ENCODE assay signal across 8 cellular contexts in the genomic region with DNA sequence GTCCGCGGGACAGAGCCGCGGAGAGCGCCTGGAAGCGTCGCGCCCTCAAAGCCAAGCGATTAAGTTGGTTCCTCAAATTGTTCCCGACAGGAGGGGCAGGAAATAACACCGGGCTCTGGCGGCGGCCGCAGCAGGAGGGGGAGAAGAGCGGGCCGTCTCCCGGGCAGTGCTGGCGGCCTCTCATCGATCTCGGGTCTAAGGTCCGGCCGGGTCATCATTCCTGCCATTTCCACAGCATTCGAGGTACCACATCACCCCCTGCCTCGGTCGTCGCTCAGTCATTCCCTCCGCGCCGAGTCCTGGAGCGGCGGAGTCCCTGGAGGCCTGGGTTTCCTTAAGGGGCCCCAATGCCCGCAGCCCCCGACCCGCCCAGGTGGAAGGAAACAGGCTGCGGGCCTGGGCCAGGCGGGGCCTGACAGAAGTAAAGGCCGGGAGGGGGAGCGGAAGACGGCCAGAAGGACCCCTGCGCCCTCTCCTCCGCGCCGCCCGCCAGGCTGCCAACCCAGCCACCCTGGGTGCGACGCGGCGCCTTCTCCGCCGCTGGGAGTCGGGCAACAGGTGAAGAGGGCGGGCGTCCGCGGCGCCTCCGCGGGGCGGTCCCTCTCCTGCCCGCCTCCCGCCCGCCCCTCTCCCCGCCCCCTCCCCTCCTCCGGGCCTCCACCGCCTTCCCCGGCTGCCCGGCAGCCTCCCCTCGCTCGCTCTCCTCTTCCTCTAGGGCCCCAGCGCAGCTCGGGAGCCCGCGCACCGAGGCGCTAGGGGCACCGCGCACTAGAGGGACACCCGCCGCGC. TPM values are rescaled to one million over a fixed set of nuclear protein-coding genes. Genes with fewer than 3 reads are reported as not detected.
DNase-seq lines count a peak whose midpoint lies in the region.

A gene with protein sequence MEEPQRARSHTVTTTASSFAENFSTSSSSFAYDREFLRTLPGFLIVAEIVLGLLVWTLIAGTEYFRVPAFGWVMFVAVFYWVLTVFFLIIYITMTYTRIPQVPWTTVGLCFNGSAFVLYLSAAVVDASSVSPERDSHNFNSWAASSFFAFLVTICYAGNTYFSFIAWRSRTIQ (plus strand): TSS at position 654 of the 789 bp plus-strand sequence. CDS start 293 bp downstream, outside the sequence.

- H3K9ac ChIP-seq in mesenchymal stem cell (ENCODE audit: low read length), result peak within 1 kb of the TSS; percentile 74

- H3K9me3 ChIP-seq in mesenchymal stem cell (ENCODE audit: control insufficient read depth, low read length), result peaks cover 6% of the 10 kb centered on the region

- WGBS in mesenchymal stem cell, result under 1% methylated on average over 46 of the region's 80 CpGs

- H3K18ac ChIP-seq in mesenchymal stem cell (ENCODE audit: low read depth in 1 of 2, low read length in 2 of 2), result no peak within 1 kb of the TSS

- H4K91ac ChIP-seq in mesenchymal stem cell (ENCODE audit: low read length), result no peak within 1 kb of the TSS

- peak within 1 kb of the TSS; percentile 95 for H2BK15ac ChIP-seq in mesenchymal stem cell (ENCODE audit: low read depth, poor library complexity, severe bottlenecking)

- H3K36me3 ChIP-seq in H7 (replicated peaks; ENCODE audit: control insufficient read depth, insufficient read depth, low read length) (no peaks in the 10 kb centered on the region), mesenchymal stem cell (ENCODE audit: control insufficient read depth in 1 of 2, insufficient read depth in 2 of 2, low read depth in 1 of 2, low read length in 2 of 2) (no peaks in the 10 kb centered on the region)

- peaks cover 19% of the 10 kb centered on the region for H3K4me1 Mint-ChIP-seq in activated CD4-positive, alpha-beta T cell treated with anti-CD3 and anti-CD28 coated beads, Interleukin-2, amount 10 ng/mL, durations not matched to agents 24 days and 14 days

- no peak within 1 kb of the TSS for H2BK12ac ChIP-seq in mesenchymal stem cell (ENCODE audit: low read length in 2 of 2)

- H3K14ac ChIP-seq in mesenchymal stem cell (ENCODE audit: low read length in 2 of 2), result no peak within 1 kb of the TSS

- DNase-seq in D341Med (ENCODE audit: low spot score) (peak; percentile 94), H7 (peak; percentile 96), NCI-H2107 treated with DMSO at 0.1 percent for 48 hours (lab: John Stamatoyannopoulos, UW; ENCODE audit: unreplicated experiment) (peak; percentile 11), dermis blood vessel endothelial cell (peak; percentile 66), mesenchymal stem cell (peak; percentile 14), superior temporal gyrus (ENCODE audit: extremely low spot score) (no peak)
- peak; percentile 90 for DNase-seq in activated CD4-positive, alpha-beta T cell treated with anti-CD3 and anti-CD28 coated beads, Interleukin-2, amount 10 ng/mL, durations not matched to agents 24 days and 14 days
- DNase-seq in stimulated activated CD8-positive, alpha-beta memory T cell treated with anti-CD3 and anti-CD28 coated beads, Interleukin-15, amount 100 ng/mL, for 48 hours (ENCODE audit: low read depth in 2 of 2), result peak; percentile 28 to 34

- peak within 1 kb of the TSS in 1 of 2 experiments; percentile 46 for H3K4ac ChIP-seq in mesenchymal stem cell (ENCODE audit: low read depth in 1 of 2, low read length in 2 of 2)

- H3K9me3 Mint-ChIP-seq in activated CD4-positive, alpha-beta T cell treated with anti-CD3 and anti-CD28 coated beads, Interleukin-2, amount 10 ng/mL, durations not matched to agents 24 days and 14 days, result peaks cover 9% of the 10 kb centered on the region

- H3K27me3 ChIP-seq in H7 (ENCODE audit: control insufficient read depth, insufficient read depth, low read length) (peaks cover 35% of the 10 kb centered on the region), mesenchymal stem cell (ENCODE audit: control insufficient read depth in 1 of 2, insufficient read depth in 1 of 2, low read length in 2 of 2) (peaks cover 0 to 44% of the 10 kb centered on the region in 2 experiments)

- peak within 1 kb of the TSS; percentile 8 for H3K27ac ChIP-seq in mesenchymal stem cell (ENCODE audit: low read length, poor library complexity, severe bottlenecking)

- no peak within 1 kb of the TSS for H2BK5ac ChIP-seq in mesenchymal stem cell (ENCODE audit: low read depth, low read length, poor library complexity, severe bottlenecking)

- no peak within 1 kb of the TSS for H3K23ac ChIP-seq in mesenchymal stem cell (ENCODE audit: low read length in 2 of 2)

- peak within 1 kb of the TSS; percentile 86 for H3K4me3 Mint-ChIP-seq in activated CD4-positive, alpha-beta T cell treated with anti-CD3 and anti-CD28 coated beads, Interleukin-2, amount 10 ng/mL, durations not matched to agents 24 days and 14 days

- peaks cover 22% of the 10 kb centered on the region for H3K79me1 ChIP-seq in mesenchymal stem cell (replicated peaks; ENCODE audit: low read length, poor library complexity, severe bottlenecking)

- peaks cover 9% of the 10 kb centered on the region for H3K4me1 ChIP-seq in mesenchymal stem cell (ENCODE audit: control insufficient read depth, insufficient read depth, low read depth, low read length)

- peaks cover 32% of the 10 kb centered on the region for H3K27me3 Mint-ChIP-seq in activated CD4-positive, alpha-beta T cell treated with anti-CD3 and anti-CD28 coated beads, Interleukin-2, amount 10 ng/mL, durations not matched to agents 24 days and 14 days

- H3K4me2 ChIP-seq in mesenchymal stem cell (ENCODE audit: low read length, poor library complexity, severe bottlenecking), result peak within 1 kb of the TSS; percentile 99

- intact Hi-C loops in activated CD4-positive, alpha-beta T cell treated with anti-CD3 and anti-CD28 coated beads, Interleukin-2, amount 10 ng/mL, durations not matched to agents 24 days and 14 days (cut with micrococcal nuclease), result loop anchor here (5.0 to 10.0 kb wide), 3 partner anchors 59 to 133 kb away; a partner anchor contains a TSS

- H3K27ac Mint-ChIP-seq in activated CD4-positive, alpha-beta T cell treated with anti-CD3 and anti-CD28 coated beads, Interleukin-2, amount 10 ng/mL, durations not matched to agents 24 days and 14 days, result peak within 1 kb of the TSS; percentile 75

- no peak within 1 kb of the TSS for H2BK120ac ChIP-seq in mesenchymal stem cell (ENCODE audit: low read depth, low read length)

- peaks cover 9% of the 10 kb centered on the region for H3K36me3 Mint-ChIP-seq in activated CD4-positive, alpha-beta T cell treated with anti-CD3 and anti-CD28 coated beads, Interleukin-2, amount 10 ng/mL, durations not matched to agents 24 days and 14 days (ENCODE audit: low read depth)

- peak within 1 kb of the TSS; percentile 39 for H4K8ac ChIP-seq in mesenchymal stem cell (ENCODE audit: low read length)

- peak within 1 kb of the TSS; percentile 53 for H2AFZ ChIP-seq in mesenchymal stem cell (ENCODE audit: low read depth, low read length)

- no peak within 1 kb of the TSS for H2AK5ac ChIP-seq in mesenchymal stem cell (ENCODE audit: low read length, severe bottlenecking)

- H3K4me3 ChIP-seq in H7 (ENCODE audit: insufficient read depth, low read depth, low read length), result peak within 1 kb of the TSS; percentile 76
- H3K4me3 ChIP-seq in mesenchymal stem cell (ENCODE audit: insufficient read depth in 1 of 2, low read depth in 1 of 2, low read length in 2 of 2), result peak within 1 kb of the TSS; percentile 82 to 83

RNA-seq across cellular contexts. Expression of the gene that starts here (rescaled TPM):
- 1.7 and 4.2 TPM in 2 replicates for total RNA-seq in H7 (2014; rRNA removed; shearing (Covaris generic))
- 4.8 and 5.5 TPM in 2 replicates for total RNA-seq in activated CD4-positive, alpha-beta T cell treated with anti-CD3 and anti-CD28 coated beads, Interleukin-2, amount 10 ng/mL, durations not matched to agents 24 days and 14 days
- 4.3 and 5.0 TPM in 2 replicates for total RNA-seq in dermis blood vessel endothelial cell
- polyA plus RNA-seq in mesenchymal stem cell (2013, experiment 1 of 2), result 0.39 TPM
- 0.59 TPM for polyA plus RNA-seq in mesenchymal stem cell (2013, experiment 2 of 2)
